Comparison of ENCODE assay signal across 2 cellular contexts in the genomic region with DNA sequence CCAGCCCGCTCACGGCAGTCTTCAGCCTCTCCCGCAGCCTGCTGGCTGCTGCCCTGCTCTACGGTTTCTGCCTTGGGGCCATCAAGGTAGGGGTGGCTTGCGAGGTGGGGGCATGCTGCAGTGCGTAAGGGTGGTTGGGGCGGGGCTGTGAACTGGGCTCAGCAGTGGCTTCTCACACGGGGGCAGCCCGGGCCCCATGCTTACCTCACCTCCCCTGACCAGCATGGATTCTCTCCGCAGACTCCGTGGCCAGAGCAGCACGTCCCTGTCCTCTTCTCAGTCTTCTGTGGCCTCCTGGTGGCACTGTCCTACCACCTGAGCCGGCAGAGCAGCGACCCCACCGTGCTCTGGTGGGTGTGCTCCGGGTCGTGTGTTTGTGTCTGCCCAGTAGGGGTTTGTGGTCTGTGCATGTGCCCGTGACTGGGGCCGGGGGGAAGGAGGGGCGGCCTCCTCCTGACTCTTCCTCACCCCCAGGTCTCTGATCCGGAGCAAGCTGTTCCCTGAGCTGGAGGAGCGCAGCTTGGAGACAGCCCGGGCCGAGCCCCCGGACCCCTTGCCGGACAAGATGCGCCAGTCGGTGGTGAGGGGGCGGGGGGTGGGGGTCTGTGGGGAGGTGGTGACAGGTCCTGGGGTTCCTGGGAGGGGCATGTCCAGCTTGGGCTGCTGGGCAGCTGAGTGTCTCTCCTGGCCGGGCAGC.
A peak's percentile ranks its signal among the peaks of the same experiment; 100 is the strongest.
TF ChIP-seq lines count a peak whose summit lies in the region.

No MANE protein-coding gene starts in this region.

TF ChIP-seq in HEK293, 187 proteins besides CTCF, POLR2A, EP300 and RAD21:
- TF ChIP-seq YY2 (tag by site-specific recombination; IDR thresholded peaks at IDR 0.05) (no peak), GLIS1 (tag by site-specific recombination; IDR thresholded peaks at IDR 0.05) (peak; percentile 42; the same call in 1 of the 2 replicates)

TF ChIP-seq in endothelial cell of umbilical vein, 7 proteins besides CTCF, POLR2A, EP300 and RAD21:
- TF ChIP-seq GATA2 (IDR thresholded peaks at IDR 0.05; ENCODE audit: insufficient read depth, insufficient read length, low read depth, low read length) (no peak), JUN (IDR thresholded peaks at IDR 0.05; ENCODE audit: borderline replicate concordance, insufficient read depth, insufficient read length, low read depth) (no peak), FOS (IDR thresholded peaks at IDR 0.05; ENCODE audit: borderline replicate concordance, insufficient read depth, low read length) (no peak), POLR2AphosphoS5 (IDR thresholded peaks at IDR 0.05; ENCODE audit: insufficient read depth, low read depth, low read length) (no peak), EZH2 (IDR thresholded peaks at IDR 0.05; ENCODE audit: borderline replicate concordance, low read depth, low read length, severe bottlenecking) (no peak), MYC (IDR thresholded peaks at IDR 0.05; ENCODE audit: low read depth, low read length) (no peak)
- TF ChIP-seq, protein P1, sequence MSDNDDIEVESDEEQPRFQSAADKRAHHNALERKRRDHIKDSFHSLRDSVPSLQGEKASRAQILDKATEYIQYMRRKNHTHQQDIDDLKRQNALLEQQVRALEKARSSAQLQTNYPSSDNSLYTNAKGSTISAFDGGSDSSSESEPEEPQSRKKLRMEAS (IDR thresholded peaks at IDR 0.05; ENCODE audit: insufficient read depth, insufficient read length): no peak
